In the genomic region with DNA sequence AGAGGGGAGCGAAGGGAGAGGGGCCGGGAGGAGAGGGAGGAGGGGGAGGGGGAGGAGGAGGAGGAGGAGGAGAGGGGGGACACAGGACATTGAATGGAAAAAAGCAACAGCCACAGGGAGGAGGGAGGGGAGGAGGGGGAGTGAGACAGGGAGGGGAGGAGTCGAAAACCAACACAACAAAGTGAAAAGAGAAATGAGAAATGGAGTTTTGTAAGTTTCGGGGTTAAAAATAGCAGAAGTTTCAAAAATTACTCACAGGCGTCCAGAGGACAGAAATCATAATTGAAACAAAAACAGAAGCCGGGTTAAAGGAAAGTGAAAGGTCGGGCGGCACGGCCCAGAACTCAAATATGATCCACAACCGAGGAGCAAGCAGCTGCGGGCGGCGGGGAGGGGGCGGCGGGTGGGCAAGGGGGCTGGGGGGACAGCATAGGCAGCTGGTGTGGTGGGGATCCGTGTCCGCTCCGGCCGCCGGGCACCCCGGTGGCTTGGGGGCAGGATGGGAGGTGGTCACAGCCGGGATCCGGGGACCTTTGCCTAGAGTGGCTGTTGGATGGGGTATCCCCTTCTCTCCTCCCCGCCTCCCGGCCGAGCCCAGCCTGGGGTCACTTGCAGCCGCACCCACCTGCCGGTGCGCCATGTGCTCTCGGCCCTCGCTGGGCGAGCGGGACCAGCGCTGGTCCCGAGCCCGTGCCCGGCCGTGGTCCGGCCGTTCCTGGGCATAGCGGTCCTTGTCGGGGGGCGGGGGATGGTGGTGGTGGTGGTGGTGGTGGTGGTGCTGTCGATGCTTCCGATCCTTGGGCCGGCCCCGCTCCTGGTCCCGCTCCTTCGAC, we compare ENCODE assay signal across 8 cellular contexts. TPM values are rescaled to one million over a fixed set of nuclear protein-coding genes. Genes with fewer than 3 reads are reported as not detected.
DNase-seq lines count a peak whose midpoint lies in the region; ATAC-seq and TF ChIP-seq lines count a peak whose summit lies in the region.

No MANE protein-coding gene starts in this region.

- H3K36me3 ChIP-seq in Loucy (ENCODE audit: insufficient read depth, low read length) (no peaks in the 10 kb centered on the region), vagina (no peaks in the 10 kb centered on the region)

- intact Hi-C loops in vagina (cut with DNase I): no loop called here

- H3F3A ChIP-seq in Loucy (ENCODE audit: low read depth): no peaks in the 10 kb centered on the region

- no peak overlapping the region for H2AFZ ChIP-seq in Loucy (ENCODE audit: low read length)

- ATAC-seq in GM19467 (IDR thresholded peaks at IDR 0.05; ENCODE audit: unreplicated experiment): peak; percentile 51
- no peak for ATAC-seq in left lobe of liver

- no peaks in the 10 kb centered on the region for H3K79me2 ChIP-seq in Loucy (ENCODE audit: insufficient read depth, low read length)

- TF ChIP-seq CTCF in Loucy (conservative IDR thresholded peaks at IDR 0.05; ENCODE audit: low read length) (no peak), vagina (IDR thresholded peaks at IDR 0.05) (no peak)

- peak overlapping the region; percentile 73 for H3K9ac ChIP-seq in Loucy (ENCODE audit: low read depth, low read length, poor library complexity, severe bottlenecking)

- peak overlapping the region; percentile 42 for H3K4me2 ChIP-seq in Loucy (ENCODE audit: low read depth, low read length, poor library complexity, severe bottlenecking)

- H4K20me1 ChIP-seq in Loucy (ENCODE audit: insufficient read depth, low read length, poor library complexity, severe bottlenecking): no peaks in the 10 kb centered on the region

- peak; percentile 90 for DNase-seq in AG08396 (ENCODE audit: low spot score)
- DNase-seq in activated T-cell treated with anti-CD3 and anti-CD28 coated beads for 24 hours (ENCODE audit: low read depth): peak; percentile 55
- peak; percentile 85 for DNase-seq in fibroblast of peridontal ligament (ENCODE audit: extremely low read depth)
- DNase-seq in pulmonary artery endothelial cell (ENCODE audit: low read depth, low spot score): peak; percentile 47
- no peak for DNase-seq in vagina (ENCODE audit: extremely low spot score in 2 of 2)
- DNase-seq in left lobe of liver (ENCODE audit: low spot score): no peak

- H3K27me3 ChIP-seq in Loucy (ENCODE audit: insufficient read depth, low read length, poor library complexity, severe bottlenecking) (no peaks in the 10 kb centered on the region), vagina (no peaks in the 10 kb centered on the region)

- no peaks in the 10 kb centered on the region for H3K9me3 ChIP-seq in Loucy (ENCODE audit: insufficient read depth, low read depth, low read length)
- H3K9me3 ChIP-seq in vagina: no peaks in the 10 kb centered on the region

- no peak for TF ChIP-seq POLR2A in vagina (IDR thresholded peaks at IDR 0.05)

- peak overlapping the region; percentile 67 for H3K4me3 ChIP-seq in Loucy (ENCODE audit: low read length, poor library complexity, severe bottlenecking)
- peak overlapping the region; percentile 50 to 60 for H3K4me3 ChIP-seq in vagina

- H3K4me1 ChIP-seq in Loucy (ENCODE audit: insufficient read depth, low read length, poor library complexity, severe bottlenecking) (no peaks in the 10 kb centered on the region), vagina (peaks cover 5% of the 10 kb centered on the region)

- H3K27ac ChIP-seq in vagina: peak overlapping the region; percentile 80

- no peaks in the 10 kb centered on the region for H3K9me2 ChIP-seq in Loucy (replicated peaks; ENCODE audit: low read depth, low read length)

RNA-seq across cellular contexts. Expression of a gene that starts 58.1 kb away (rescaled TPM):
- 24.4 and 27.4 TPM in 2 replicates for total RNA-seq in pulmonary artery endothelial cell
- total RNA-seq in vagina: 152 TPM
- 26.5 TPM for total RNA-seq in left lobe of liver

RNA-seq across cellular contexts. Expression of a gene that starts 58.2 kb away (rescaled TPM):
- total RNA-seq in pulmonary artery endothelial cell (67.4 and 88.2 TPM in 2 replicates), vagina (71.5 TPM), left lobe of liver (22.7 TPM)

Comparison
In these comparisons a context has a peak if more than half of its experiments do, and no peak if none do; other contexts are left out.
1. DNase-seq: peak in AG08396 (single experiment), activated T-cell treated with anti-CD3 and anti-CD28 coated beads for 24 hours (single experiment), fibroblast of peridontal ligament (single experiment) and pulmonary artery endothelial cell (single experiment); none in vagina (0 of 2) and left lobe of liver (single experiment).